ENCODE assay signal across 9 cellular contexts in genomic region chr11:7251487-7251835, GRCh38. TPM values are rescaled to one million over a fixed set of nuclear protein-coding genes. Genes with fewer than 3 reads are reported as not detected.
DNase-seq lines count a peak whose midpoint lies in the region; ATAC-seq and TF ChIP-seq lines count a peak whose summit lies in the region.
"Had no signal": no experiment of that assay in that cellular context is flagged by ENCODE, and none has a peak within 500 bp of the region (broad histone marks: within the 10 kb centered on the region; RNA-seq: fewer than 3 reads in every experiment).

No MANE protein-coding gene starts in this region.

- H3K4me1 Mint-ChIP-seq in chondrocyte (ENCODE audit: low read depth) = peaks cover 2% of the 10 kb centered on the region
- H3K4me1 Mint-ChIP-seq in activated T-cell treated with anti-CD3 and anti-CD28 coated beads, Interleukin-2, amount 50 U/mL, for 24 hours (ENCODE audit: low read depth) = peaks cover 2% of the 10 kb centered on the region

- peaks cover 1% of the 10 kb centered on the region for H3K36me3 Mint-ChIP-seq in chondrocyte (ENCODE audit: low read depth)
- H3K36me3 Mint-ChIP-seq in activated T-cell treated with anti-CD3 and anti-CD28 coated beads, Interleukin-2, amount 50 U/mL, for 24 hours (ENCODE audit: low read depth) = no peaks in the 10 kb centered on the region

- WGBS in liver = 8% methylated on average over 28 of the region's 28 CpGs
- 5 to 16% (median 9%) methylated on average over 24 to 28 of the region's 28 CpGs for WGBS in spleen, 5 donors

- H3K9me3 ChIP-seq in HUES48 (ENCODE audit: control insufficient read depth, insufficient read depth, low read length) = no peaks in the 10 kb centered on the region
- H3K9me3 ChIP-seq in liver (ENCODE audit: control insufficient read depth in 4 of 4, low read length in 3 of 4) = no peaks in the 10 kb centered on the region
- peaks cover 0 to 6% (median 0%) of the 10 kb centered on the region in 8 donors for H3K9me3 ChIP-seq in spleen

- no peak overlapping the region for H3K27ac Mint-ChIP-seq in chondrocyte (ENCODE audit: unreplicated experiment)
- H3K27ac Mint-ChIP-seq in activated T-cell treated with anti-CD3 and anti-CD28 coated beads, Interleukin-2, amount 50 U/mL, for 24 hours = no peak overlapping the region

- H3K36me3 ChIP-seq in HUES48 (ENCODE audit: control insufficient read depth, insufficient read depth, low read length) = no peaks in the 10 kb centered on the region
- no peaks in the 10 kb centered on the region for H3K36me3 ChIP-seq in liver (ENCODE audit: control insufficient read depth in 4 of 4, insufficient read depth in 3 of 4, low read depth in 1 of 4, low read length in 3 of 4)
- no peaks in the 10 kb centered on the region for H3K36me3 ChIP-seq in spleen

- DNase-seq in chondrocyte (ENCODE audit: low spot score) = peak; percentile 71
- DNase-seq in spleen = no peak
- DNase-seq in NCI-H1048 (lab: John Stamatoyannopoulos, UW) = no peak
- DNase-seq in activated T-cell treated with anti-CD3 and anti-CD28 coated beads, Interleukin-2, amount 50 U/mL, for 24 hours = no peak
- DNase-seq: activated CD4-positive, alpha-beta T cell treated with anti-CD3 and anti-CD28 coated beads, Interleukin-2, amount 50 U/mL, for 1 hour had no signal

- H3K27me3 ChIP-seq in HUES48 (ENCODE audit: control insufficient read depth, insufficient read depth, low read length) (peaks cover 67% of the 10 kb centered on the region), liver (ENCODE audit: control insufficient read depth in 4 of 4, insufficient read depth in 4 of 4, low read length in 3 of 4) (no peaks in the 10 kb centered on the region), spleen (replicated peaks in 1 of 7) (peaks cover 6 to 65% (median 27%) of the 10 kb centered on the region in 7 donors)

- H3K27ac ChIP-seq in HUES48 (ENCODE audit: low read depth, low read length) = no peak overlapping the region
- no peak overlapping the region for H3K27ac ChIP-seq in liver (ENCODE audit: low read depth in 1 of 2, low read length in 2 of 2)
- H3K27ac ChIP-seq in spleen = no peak overlapping the region

- peaks cover 49% of the 10 kb centered on the region for H3K27me3 Mint-ChIP-seq in chondrocyte (ENCODE audit: low read depth)
- peaks cover 63% of the 10 kb centered on the region for H3K27me3 Mint-ChIP-seq in activated T-cell treated with anti-CD3 and anti-CD28 coated beads, Interleukin-2, amount 50 U/mL, for 24 hours

- H3K4me1 ChIP-seq in HUES48 (ENCODE audit: control insufficient read depth, insufficient read depth, low read length) = peaks cover 14% of the 10 kb centered on the region; the same call in 1 of the 2 replicates
- H3K4me1 ChIP-seq in liver (ENCODE audit: control insufficient read depth in 4 of 4, insufficient read depth in 4 of 4, low read length in 3 of 4) = peaks cover 4 to 23% (median 16%) of the 10 kb centered on the region in 4 donors
- peaks cover 7 to 18% (median 15%) of the 10 kb centered on the region in 6 donors for H3K4me1 ChIP-seq in spleen

- TF ChIP-seq RAD21 in liver (IDR thresholded peaks at IDR 0.05) = no peak

- H3K4me3 ChIP-seq in HUES48 (ENCODE audit: low read depth, low read length) (peak overlapping the region; percentile 86), liver (ENCODE audit: low read depth in 1 of 3, low read length in 3 of 3) (peak overlapping the region; percentile 49 to 83 (median 74)), spleen (peak overlapping the region; percentile 33 to 70 (median 44))

- TF ChIP-seq POLR2A in spleen (IDR thresholded peaks at IDR 0.05) = no peak

- H3K9ac ChIP-seq in HUES48 (ENCODE audit: low read depth, low read length) (no peak overlapping the region), liver (ENCODE audit: low read depth in 1 of 2, low read length in 2 of 2) (no peak overlapping the region)

- H3K4me3 Mint-ChIP-seq in chondrocyte (ENCODE audit: unreplicated experiment) = peak overlapping the region; percentile 63
- no peak overlapping the region for H3K4me3 Mint-ChIP-seq in activated T-cell treated with anti-CD3 and anti-CD28 coated beads, Interleukin-2, amount 50 U/mL, for 24 hours

- no peak for ATAC-seq in GM18517 (IDR thresholded peaks at IDR 0.05; ENCODE audit: unreplicated experiment)
- ATAC-seq in HG03521 (IDR thresholded peaks at IDR 0.05; ENCODE audit: unreplicated experiment) = no peak

- TF ChIP-seq CTCF in chondrocyte (IDR thresholded peaks at IDR 0.05) = no peak
- no peak for TF ChIP-seq CTCF in liver (IDR thresholded peaks at IDR 0.05; ENCODE audit: low read depth, low read length, missing input control)
- TF ChIP-seq CTCF in spleen (IDR thresholded peaks at IDR 0.05 in 8 of 11, conservative IDR thresholded peaks at IDR 0.05 in 3 of 11) = no peak

- intact Hi-C loops in spleen (cut with DNase I; ENCODE audit: low total_unique reads) = no loop called here

- H3K9me3 Mint-ChIP-seq in chondrocyte (ENCODE audit: low read depth) = peaks cover 15% of the 10 kb centered on the region
- no peaks in the 10 kb centered on the region for H3K9me3 Mint-ChIP-seq in activated T-cell treated with anti-CD3 and anti-CD28 coated beads, Interleukin-2, amount 50 U/mL, for 24 hours

TF ChIP-seq in liver, 16 proteins besides CTCF, POLR2A, EP300 and RAD21:
- TF ChIP-seq HNF4A (conservative IDR thresholded peaks at IDR 0.05) (no peak), RXRA (IDR thresholded peaks at IDR 0.05) (no peak), FOXA1 (IDR thresholded peaks at IDR 0.05) (no peak), TAF1 (conservative IDR thresholded peaks at IDR 0.05) (no peak), ZBTB33 (IDR thresholded peaks at IDR 0.05) (no peak), FOXA2 (IDR thresholded peaks at IDR 0.05) (no peak), JUND (IDR thresholded peaks at IDR 0.05) (no peak), EGR1 (IDR thresholded peaks at IDR 0.05; ENCODE audit: low read depth in 2 of 2) (no peak), ATF3 (IDR thresholded peaks at IDR 0.05) (no peak), NR2F2 (IDR thresholded peaks at IDR 0.05) (no peak), YY1 (IDR thresholded peaks at IDR 0.05) (no peak)
TF ChIP-seq in liver: peak in this region for 0.

RNA-seq across cellular contexts. Expression of gene SYT9, which starts 0.2 kb away (rescaled TPM):
- total RNA-seq in chondrocyte (0.07 to 0.15 TPM (median 0.10 TPM) in 3 replicates), liver (1 to 10 TPM in 1 of 2 donors, under 1 TPM in 1; 0.05 to 5.4 TPM), spleen (under 1 TPM in 3 of 7 donors, not detected in 4; 0.10 to 0.39 (median 0.14) TPM)
- polyA plus RNA-seq in liver (1 to 10 TPM in 1 of 2 donors, under 1 TPM in 1; 0.89 to 4.3 TPM), spleen (under 1 TPM; 0.02 to 0.06 (median 0.02) TPM)
